8 cellular contexts compared by ENCODE assay signal in the genomic region with DNA sequence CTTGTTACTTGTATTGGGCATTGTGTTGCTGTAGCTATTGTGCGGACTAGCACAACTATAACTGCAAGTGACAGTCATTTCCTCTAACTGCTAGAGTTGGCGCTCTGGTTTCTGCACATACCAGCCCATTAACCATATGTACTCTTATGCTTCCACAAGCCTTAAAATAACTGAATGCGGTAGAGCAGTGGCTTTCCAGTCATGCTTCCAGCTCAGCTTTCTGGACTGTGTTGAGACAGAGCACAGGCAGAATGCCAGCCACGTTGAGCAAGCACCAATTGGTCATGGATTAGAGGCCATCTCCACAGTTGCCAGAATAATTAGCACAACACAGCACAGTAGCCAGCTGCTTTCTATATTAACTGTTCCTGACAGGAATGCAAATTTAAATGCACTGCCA. TPM values are rescaled to one million over a fixed set of nuclear protein-coding genes. Genes with fewer than 3 reads are reported as not detected.
DNase-seq lines count a peak whose midpoint lies in the region; ATAC-seq and TF ChIP-seq lines count a peak whose summit lies in the region.
"Had no signal": no experiment of that assay in that cellular context is flagged by ENCODE, and none has a peak within 500 bp of the region (broad histone marks: within the 10 kb centered on the region; RNA-seq: fewer than 3 reads in every experiment).

No MANE protein-coding gene starts in this region.

- H3K4me1 Mint-ChIP-seq in naive thymus-derived CD8-positive, alpha-beta T cell, result peaks cover 8 to 19% (median 17%) of the 10 kb centered on the region in 4 donors

- peaks cover 0 to 6% of the 10 kb centered on the region in 2 donors for H3K4me1 ChIP-seq in ascending aorta
- H3K4me1 ChIP-seq in right cardiac atrium (ENCODE audit: control insufficient read depth, insufficient read depth, low read length), result no peaks in the 10 kb centered on the region
- peaks cover 6% of the 10 kb centered on the region for H3K4me1 ChIP-seq in suprapubic skin

- TF ChIP-seq CTCF in ascending aorta (IDR thresholded peaks at IDR 0.05) (no peak), suprapubic skin (IDR thresholded peaks at IDR 0.05) (no peak)

- peak overlapping the region in 1 of 10 donors; percentile 24 for H3K27ac Mint-ChIP-seq in naive thymus-derived CD8-positive, alpha-beta T cell
- H3K27ac Mint-ChIP-seq: neural progenitor cell had no signal

- POLR2A ChIA-PET in naive thymus-derived CD8-positive, alpha-beta T cell (lab: Charles Lee), result interaction anchor here (0.5 kb wide), 1 partner anchor 1830 kb away, joined by 3 read pairs; no protein-coding TSS in a partner anchor

- H3K9me3 Mint-ChIP-seq in naive thymus-derived CD8-positive, alpha-beta T cell, result no peaks in the 10 kb centered on the region
- H3K9me3 Mint-ChIP-seq: neural progenitor cell had no signal

- peaks cover 2 to 17% of the 10 kb centered on the region in 2 donors for H3K36me3 ChIP-seq in ascending aorta
- peaks cover 20% of the 10 kb centered on the region for H3K36me3 ChIP-seq in suprapubic skin

- no peaks in the 10 kb centered on the region for H3K27me3 ChIP-seq in ascending aorta
- no peaks in the 10 kb centered on the region for H3K27me3 ChIP-seq in right cardiac atrium (ENCODE audit: control insufficient read depth, insufficient read depth)
- no peaks in the 10 kb centered on the region for H3K27me3 ChIP-seq in suprapubic skin
- H3K27me3 ChIP-seq: neural progenitor cell had no signal

- no peak for TF ChIP-seq EP300 in suprapubic skin (IDR thresholded peaks at IDR 0.05)

- no peaks in the 10 kb centered on the region for H3K27me3 Mint-ChIP-seq in naive thymus-derived CD8-positive, alpha-beta T cell

- intact Hi-C loops in ascending aorta (cut with DNase I), result loop anchor here (5.0 kb wide), 1 partner anchor 289 kb away; a partner anchor contains a TSS
- intact Hi-C loops in right cardiac atrium (cut with DNase I), result no loop called here

- ATAC-seq in right cardiac atrium (peak; percentile 97 to 99), GM21786 (IDR thresholded peaks at IDR 0.05; ENCODE audit: unreplicated experiment) (no peak)
- no peak for ATAC-seq in naive thymus-derived CD8-positive, alpha-beta T cell

- no peak overlapping the region for H3K4me3 ChIP-seq in ascending aorta
- no peak overlapping the region for H3K4me3 ChIP-seq in right cardiac atrium (ENCODE audit: low read length)
- no peak overlapping the region for H3K4me3 ChIP-seq in suprapubic skin
- H3K4me3 ChIP-seq: neural progenitor cell had no signal

- 32% methylated on average over 4 of the region's 4 CpGs for WGBS in right cardiac atrium
- 56% methylated on average over 4 of the region's 4 CpGs for WGBS in suprapubic skin

- no peak for TF ChIP-seq POLR2A in suprapubic skin (IDR thresholded peaks at IDR 0.05)

- peaks cover 0 to 51% (median 14%) of the 10 kb centered on the region in 3 donors for H3K36me3 Mint-ChIP-seq in naive thymus-derived CD8-positive, alpha-beta T cell

- H3K27ac ChIP-seq in ascending aorta, result peak overlapping the region in 1 of 2 donors; percentile 22
- no peak overlapping the region for H3K27ac ChIP-seq in right cardiac atrium (ENCODE audit: low read length)
- no peak overlapping the region for H3K27ac ChIP-seq in suprapubic skin
- H3K27ac ChIP-seq: neural progenitor cell had no signal

- H3K4me3 Mint-ChIP-seq in naive thymus-derived CD8-positive, alpha-beta T cell, result no peak overlapping the region
- H3K4me3 Mint-ChIP-seq: neural progenitor cell had no signal

- H3K9me3 ChIP-seq in ascending aorta (no peaks in the 10 kb centered on the region), right cardiac atrium (ENCODE audit: control insufficient read depth, low read length) (no peaks in the 10 kb centered on the region), suprapubic skin (no peaks in the 10 kb centered on the region)

- DNase-seq in LHCN-M2 (ENCODE audit: low read depth), result peak; percentile 99
- DNase-seq in ascending aorta (ENCODE audit: low spot score in 2 of 2), result peak; percentile 21 to 91
- DNase-seq in right cardiac atrium, result peak; percentile 91 to 96 (median 91)
- peak; percentile 85 to 86 for DNase-seq in suprapubic skin (ENCODE audit: low spot score in 2 of 2)
- no peak for DNase-seq in naive thymus-derived CD8-positive, alpha-beta T cell
- no peak for DNase-seq in NCI-H2171 (lab: John Stamatoyannopoulos, UW)

RNA-seq across cellular contexts. Expression of a gene that starts 12.2 kb away (rescaled TPM):
- 16.3 and 16.6 TPM in 2 replicates for total RNA-seq in LHCN-M2 (2014; rRNA removed)
- 5.7 TPM for polyA plus RNA-seq in LHCN-M2 (2012)
- total RNA-seq in ascending aorta, result 8.5 TPM
- 10 to 100 TPM in 2 of 4 donors, 1 to 10 TPM in 2; 7.9 to 10.1 (median 9.6) TPM for total RNA-seq in right cardiac atrium
- polyA plus RNA-seq in right cardiac atrium, result 3.0 TPM
- total RNA-seq in suprapubic skin, result 10 to 100 TPM; 12.8 to 22.8 (median 18.2) TPM
- 10 to 100 TPM; 20.1 to 22.1 TPM for total RNA-seq in naive thymus-derived CD8-positive, alpha-beta T cell
- 10 to 100 TPM in 1 of 3 donors, 1 to 10 TPM in 2; 5.5 to 10.5 (median 8.9) TPM for polyA plus RNA-seq in naive thymus-derived CD8-positive, alpha-beta T cell

RNA-seq across cellular contexts. Expression of a gene that starts 12.4 kb away (rescaled TPM):
- 13.9 TPM in 2 replicates for total RNA-seq in LHCN-M2 (2014; rRNA removed)
- polyA plus RNA-seq in LHCN-M2 (2012), result 9.6 TPM
- 10.7 TPM for total RNA-seq in ascending aorta
- 10 to 100 TPM; 13.9 to 19.6 (median 16.9) TPM for total RNA-seq in right cardiac atrium
- polyA plus RNA-seq in right cardiac atrium, result 16.5 TPM
- total RNA-seq in suprapubic skin, result 10 to 100 TPM in 3 of 4 donors, 1 to 10 TPM in 1; 9.7 to 13.2 (median 12.4) TPM
- 10 to 100 TPM; 14.7 to 15.0 TPM for total RNA-seq in naive thymus-derived CD8-positive, alpha-beta T cell
- polyA plus RNA-seq in naive thymus-derived CD8-positive, alpha-beta T cell, result 10 to 100 TPM; 28.0 to 35.0 (median 31.2) TPM

Comparison
In these comparisons a context has a peak if more than half of its experiments do, and no peak if none do; other contexts are left out.
1. DNase-seq: peak in LHCN-M2 (single experiment), ascending aorta (2 of 2), right cardiac atrium (3 of 3) and suprapubic skin (2 of 2); none in naive thymus-derived CD8-positive, alpha-beta T cell (0 of 10) and NCI-H2171 (single experiment).
2. ATAC-seq: peak in right cardiac atrium (2 of 2); none in naive thymus-derived CD8-positive, alpha-beta T cell (0 of 2) and GM21786 (single experiment).